Comparison of ENCODE assay signal across 9 cellular contexts in the genomic region with DNA sequence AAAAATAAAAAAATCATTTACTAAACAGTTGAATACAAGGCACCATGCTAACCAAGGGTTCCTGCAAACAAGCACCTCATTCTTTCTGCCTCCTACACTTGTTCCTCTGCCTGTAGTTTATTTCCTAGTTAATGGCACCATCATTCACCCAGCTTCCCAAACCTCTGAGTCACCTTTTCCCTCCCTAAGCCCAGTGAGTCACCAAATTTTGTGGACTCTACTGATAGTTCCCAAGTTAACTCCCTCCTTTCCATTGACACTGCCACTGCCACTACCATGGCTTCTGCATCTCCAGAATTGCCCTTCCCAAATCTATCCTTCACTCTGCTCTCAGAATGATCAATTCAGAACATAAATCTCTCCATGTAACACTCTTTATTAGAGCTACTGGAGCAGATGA. TPM values are rescaled to one million over a fixed set of nuclear protein-coding genes. Genes with fewer than 3 reads are reported as not detected.
DNase-seq lines count a peak whose midpoint lies in the region; ATAC-seq, FAIRE-seq and TF ChIP-seq lines count a peak whose summit lies in the region.
"Had no signal": no experiment of that assay in that cellular context is flagged by ENCODE, and none has a peak within 500 bp of the region (broad histone marks: within the 10 kb centered on the region; RNA-seq: fewer than 3 reads in every experiment).

No MANE protein-coding gene starts in this region.

- no peak overlapping the region for H2AFZ ChIP-seq in fibroblast of lung (ENCODE audit: low read length)

- no peak overlapping the region for H3K27ac ChIP-seq in fibroblast of lung (ENCODE audit: insufficient read depth, low read length)
- no peak overlapping the region for H3K27ac ChIP-seq in pancreas

- H3K36me3 ChIP-seq in fibroblast of lung (ENCODE audit: control insufficient read depth, insufficient read depth, low read length) (no peaks in the 10 kb centered on the region), pancreas (no peaks in the 10 kb centered on the region)

- no peak overlapping the region for H3K9ac ChIP-seq in fibroblast of lung (ENCODE audit: insufficient read depth, low read length)

- H3K27me3 ChIP-seq in fibroblast of lung (ENCODE audit: control insufficient read depth, insufficient read depth, low read length): no peaks in the 10 kb centered on the region
- H3K27me3 ChIP-seq in pancreas: no peaks in the 10 kb centered on the region

- ATAC-seq in pancreas (peak; percentile 48 to 92 (median 73)), HG02759 (IDR thresholded peaks at IDR 0.05; ENCODE audit: unreplicated experiment) (no peak), HG02678 (IDR thresholded peaks at IDR 0.05; ENCODE audit: unreplicated experiment) (no peak)
- ATAC-seq in activated CD4-positive, CD25-positive, alpha-beta regulatory T cell treated with anti-CD3 and anti-CD28 coated beads, Interleukin-2, amount 50 U/mL, for 24 hours: no peak

- no peaks in the 10 kb centered on the region for H3K79me2 ChIP-seq in fibroblast of lung (ENCODE audit: control insufficient read depth, insufficient read depth, low read length)

- FAIRE-seq in RCC 7860 (lab: Jason Lieb, UNC) (peak; percentile 78), pancreas (lab: Jason Lieb, UNC) (no peak)

- peaks cover 11% of the 10 kb centered on the region for H3K4me1 ChIP-seq in fibroblast of lung (ENCODE audit: control insufficient read depth, extremely low read depth, insufficient read depth, low read length)
- no peaks in the 10 kb centered on the region for H3K4me1 ChIP-seq in pancreas

- no peaks in the 10 kb centered on the region for H3K9me3 ChIP-seq in fibroblast of lung (ENCODE audit: control insufficient read depth, insufficient read depth, low read depth, low read length)
- H3K9me3 ChIP-seq in pancreas: no peaks in the 10 kb centered on the region

- TF ChIP-seq CTCF in fibroblast of lung (conservative IDR thresholded peaks at IDR 0.05 in 1 of 2, IDR thresholded peaks at IDR 0.05 in 1 of 2; ENCODE audit: low read depth in 1 of 2, low read length in 2 of 2) (no peak), pancreas (IDR thresholded peaks at IDR 0.05) (no peak)

- peak overlapping the region; percentile 20 for H3K4me2 ChIP-seq in fibroblast of lung (ENCODE audit: extremely low read depth, insufficient read depth, low read length)

- H3K4me3 ChIP-seq in fibroblast of lung (replicated peaks in 1 of 4; ENCODE audit: control extremely low read depth in 1 of 4, insufficient read depth in 1 of 4, low read depth in 3 of 4, low read length in 4 of 4): no peak overlapping the region
- H3K4me3 ChIP-seq in pancreas: no peak overlapping the region

- DNase-seq in GM03348 (ENCODE audit: low spot score): peak; percentile 77
- peak; percentile 62 for DNase-seq in RCC 7860 (ENCODE audit: low spot score)
- peak; percentile 63 to 93 for DNase-seq in fibroblast of lung (ENCODE audit: low read depth in 2 of 2)
- no peak for DNase-seq in pancreas
- DNase-seq in medulla oblongata (ENCODE audit: extremely low spot score): no peak
- DNase-seq: GDM1 had no signal

- no peaks in the 10 kb centered on the region for H4K20me1 ChIP-seq in fibroblast of lung (ENCODE audit: control insufficient read depth, extremely low read depth, insufficient read depth, low read length)

- intact Hi-C loops in pancreas (cut with DNase I): no loop called here

RNA-seq across cellular contexts. Expression of gene GARIN2, which starts 2.0 kb away (rescaled TPM):
- under 0.01 TPM in 1 of 2 replicates, not detected in the other for total RNA-seq in fibroblast of lung
- not detected in 2 replicates for polyA plus RNA-seq in fibroblast of lung
- polyA plus RNA-seq in fibroblast of lung (2012): not detected in 2 replicates
- polyA minus RNA-seq in fibroblast of lung (ENCODE audit: low replicate concordance): not detected in 2 replicates
- total RNA-seq in pancreas: under 1 TPM in 1 of 6 donors, not detected in 5; 0.22 TPM
- polyA plus RNA-seq in pancreas: under 1 TPM; 0.11 to 0.12 TPM

RNA-seq across cellular contexts. Expression of gene PALS1, which starts 54.0 kb away (rescaled TPM):
- 17.7 and 32.0 TPM in 2 replicates for total RNA-seq in fibroblast of lung
- polyA plus RNA-seq in fibroblast of lung: 24.9 and 25.6 TPM in 2 replicates
- 18.1 and 18.2 TPM in 2 replicates for polyA plus RNA-seq in fibroblast of lung (2012)
- 3.9 and 14.4 TPM in 2 replicates for polyA minus RNA-seq in fibroblast of lung (ENCODE audit: low replicate concordance)
- 10 to 100 TPM in 1 of 6 donors, 1 to 10 TPM in 5; 6.8 to 17.1 (median 9.0) TPM for total RNA-seq in pancreas
- 1 to 10 TPM; 3.5 to 4.9 TPM for polyA plus RNA-seq in pancreas

Comparison
In these comparisons a context has a peak if more than half of its experiments do, and no peak if none do; other contexts are left out.
1. DNase-seq: peak in GM03348 (single experiment), RCC 7860 (single experiment) and fibroblast of lung (2 of 2); none in pancreas (0 of 6) and medulla oblongata (single experiment).
2. ATAC-seq: peak in pancreas (4 of 4); none in HG02759 (single experiment), activated CD4-positive, CD25-positive, alpha-beta regulatory T cell treated with anti-CD3 and anti-CD28 coated beads, Interleukin-2, amount 50 U/mL, for 24 hours (0 of 2) and HG02678 (single experiment).